ENCODE assay signal across 40 cellular contexts in the genomic region with DNA sequence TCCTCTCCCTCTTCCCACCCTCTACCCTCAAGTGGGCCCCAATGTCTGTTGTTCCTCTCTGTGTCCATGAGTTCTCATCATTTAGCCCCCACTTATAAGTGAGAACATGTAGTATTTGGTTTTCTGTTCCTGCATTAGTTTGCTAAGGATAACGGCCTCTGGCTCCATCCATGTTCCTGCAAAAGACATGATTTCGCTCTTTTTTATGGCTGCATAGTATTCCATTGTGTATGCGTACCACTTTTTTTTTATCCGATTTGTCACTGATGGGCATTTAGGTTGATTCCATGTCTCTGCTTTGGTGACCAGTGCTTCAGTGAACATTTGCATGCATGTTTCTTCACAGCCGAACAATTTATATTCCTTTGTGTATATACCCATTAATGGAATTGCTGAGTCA. TPM values are rescaled to one million over a fixed set of nuclear protein-coding genes. Genes with fewer than 3 reads are reported as not detected.
"Had no signal": no experiment of that assay in that cellular context is flagged by ENCODE, and none has a peak within 500 bp of the region (broad histone marks: within the 10 kb centered on the region; RNA-seq: fewer than 3 reads in every experiment).

No MANE protein-coding gene starts in this region.

- DNase-seq: activated CD4-positive, alpha-beta memory T cell treated with anti-CD3 and anti-CD28 coated beads for 36 hours; activated CD4-positive, alpha-beta T cell treated with anti-CD3 and anti-CD28 coated beads for 1 hour; activated CD4-positive, alpha-beta T cell treated with anti-CD3 and anti-CD28 coated beads for 36 hours; activated CD4-positive, alpha-beta T cell treated with anti-CD3 and anti-CD28 coated beads for 48 hours; activated CD4-positive, alpha-beta T cell treated with anti-CD3 and anti-CD28 coated beads, Interleukin-2, amount 10 ng/mL, durations not matched to agents 7 days and 5 days; activated CD4-positive, CD25-positive, alpha-beta regulatory T cell; activated CD8-positive, alpha-beta memory T cell treated with anti-CD3 and anti-CD28 coated beads, Interleukin-2, amount 50 U/mL, for 4 hours; activated CD8-positive, alpha-beta T cell treated with anti-CD3 and anti-CD28 coated beads for 36 hours; activated effector memory CD4-positive, alpha-beta T cell treated with anti-CD3 and anti-CD28 coated beads, Interleukin-2, amount 50 U/mL, for 16 hours; activated gamma-delta T cell treated with Interleukin-2 at 50 U/mL for 16 hours; activated naive CD4-positive, alpha-beta T cell; activated naive CD4-positive, alpha-beta T cell treated with anti-CD3 and anti-CD28 coated beads, Interleukin-2, amount 10 ng/mL, durations not matched to agents 7 days and 5 days; activated naive CD8-positive, alpha-beta T cell treated with anti-CD3 and anti-CD28 coated beads for 36 hours; activated T-cell treated with anti-CD3 and anti-CD28 coated beads for 4 hours; activated T-cell treated with anti-CD3 and anti-CD28 coated beads, Interleukin-2, amount 50 U/mL, for 1 hour; activated T-cell treated with anti-CD3 and anti-CD28 coated beads, Interleukin-2, amount 50 U/mL, for 4 hours; activated T-cell treated with anti-CD3 and anti-CD28 coated beads, Interleukin-2, amount 50 U/mL, for 72 hours; adrenal gland; amniotic stem cell; aorta; body of pancreas; brain microvascular endothelial cell; central memory CD4-positive, alpha-beta T cell; T-helper 2 cell; T-helper 9 cell had no signal

- H3K27me3 ChIP-seq: adrenal gland, body of pancreas, brain microvascular endothelial cell, breast epithelium had no signal

- H3K27me3 Mint-ChIP-seq: activated CD8-positive, alpha-beta T cell treated with anti-CD3 and anti-CD28 coated beads for 36 hours; activated naive CD8-positive, alpha-beta T cell treated with anti-CD3 and anti-CD28 coated beads for 36 hours had no signal

- H3K9me3 Mint-ChIP-seq: activated naive CD4-positive, alpha-beta T cell treated with anti-CD3 and anti-CD28 coated beads, Interleukin-2, amount 10 ng/mL, durations not matched to agents 7 days and 5 days; activated naive CD4-positive, alpha-beta T cell treated with anti-CD3 and anti-CD28 coated beads, Interleukin-2, amount 50 U/mL, for 72 hours; activated T-helper 1 cell treated with anti-CD3 and anti-CD28 coated beads, Interleukin-12 subunit alpha, Interleukin-12 subunit beta, Interleukin-2, Interleukin-4 antibody, amounts not matched to agents 30 ng/mL and 10 ng/mL and 1 ng/mL, durations not matched to agents 14 hours and 24 hours and 36 hours; activated T-helper 17 cell treated with anti-CD3 and anti-CD28 coated beads, Interleukin-2, amount 50 U/mL, for 72 hours; T-helper 1 cell treated with Interleukin-12 subunit alpha and Interleukin-12 subunit beta and Interleukin-4 antibody, amounts not matched to agents 30 μg/mL and 1 μg/mL, for 36 hours had no signal

- H3K4me3 ChIP-seq: adrenal gland, body of pancreas, breast epithelium, coronary artery had no signal

- H3K4me1 Mint-ChIP-seq: activated CD4-positive, alpha-beta T cell treated with anti-CD3 and anti-CD28 coated beads, Interleukin-2, amount 10 ng/mL, durations not matched to agents 7 days and 5 days; activated naive CD4-positive, alpha-beta T cell treated with anti-CD3 and anti-CD28 coated beads, Interleukin-2, amount 10 ng/mL, durations not matched to agents 7 days and 5 days had no signal

- H3K27ac Mint-ChIP-seq: activated CD4-positive, alpha-beta memory T cell treated with anti-CD3 and anti-CD28 coated beads for 36 hours; activated CD4-positive, alpha-beta T cell treated with anti-CD3 and anti-CD28 coated beads for 36 hours; activated CD4-positive, alpha-beta T cell treated with anti-CD3 and anti-CD28 coated beads, Interleukin-2, amount 10 ng/mL, durations not matched to agents 7 days and 5 days; activated CD8-positive, alpha-beta T cell treated with anti-CD3 and anti-CD28 coated beads for 36 hours; activated naive CD4-positive, alpha-beta T cell treated with anti-CD3 and anti-CD28 coated beads, Interleukin-2, amount 10 ng/mL, durations not matched to agents 7 days and 5 days; activated naive CD4-positive, alpha-beta T cell treated with anti-CD3 and anti-CD28 coated beads, Interleukin-2, amount 50 U/mL, for 72 hours; activated naive CD8-positive, alpha-beta T cell treated with anti-CD3 and anti-CD28 coated beads for 36 hours; activated T-cell treated with anti-CD3 and anti-CD28 coated beads, Interleukin-2, amount 50 U/mL, for 72 hours; activated T-helper 1 cell treated with anti-CD3 and anti-CD28 coated beads, Interleukin-12 subunit alpha, Interleukin-12 subunit beta, Interleukin-2, Interleukin-4 antibody, amounts not matched to agents 30 ng/mL and 10 ng/mL and 1 ng/mL, durations not matched to agents 14 hours and 24 hours and 36 hours; activated T-helper 17 cell treated with anti-CD3 and anti-CD28 coated beads, Interleukin-2, amount 50 U/mL, for 72 hours; T-helper 1 cell treated with Interleukin-12 subunit alpha and Interleukin-12 subunit beta and Interleukin-4 antibody, amounts not matched to agents 30 μg/mL and 1 μg/mL, for 36 hours; T-helper 2 cell treated with Interferon-gamma antibody and Interleukin-4, amounts not matched to agents 5 μg/mL and 100 μg/mL, for 36 hours had no signal

- H3K4me3 Mint-ChIP-seq: activated CD4-positive, alpha-beta memory T cell treated with anti-CD3 and anti-CD28 coated beads for 36 hours; activated CD4-positive, alpha-beta T cell treated with anti-CD3 and anti-CD28 coated beads for 36 hours; activated CD4-positive, alpha-beta T cell treated with anti-CD3 and anti-CD28 coated beads, Interleukin-2, amount 10 ng/mL, durations not matched to agents 7 days and 5 days; activated CD8-positive, alpha-beta T cell treated with anti-CD3 and anti-CD28 coated beads for 36 hours; activated naive CD4-positive, alpha-beta T cell treated with anti-CD3 and anti-CD28 coated beads, Interleukin-2, amount 10 ng/mL, durations not matched to agents 7 days and 5 days; activated naive CD8-positive, alpha-beta T cell treated with anti-CD3 and anti-CD28 coated beads for 36 hours; activated T-cell treated with anti-CD3 and anti-CD28 coated beads, Interleukin-2, amount 50 U/mL, for 4 hours; activated T-cell treated with anti-CD3 and anti-CD28 coated beads, Interleukin-2, amount 50 U/mL, for 72 hours; activated T-helper 1 cell treated with anti-CD3 and anti-CD28 coated beads, Interleukin-12 subunit alpha, Interleukin-12 subunit beta, Interleukin-2, Interleukin-4 antibody, amounts not matched to agents 30 ng/mL and 10 ng/mL and 1 ng/mL, durations not matched to agents 14 hours and 24 hours and 36 hours; activated T-helper 17 cell treated with anti-CD3 and anti-CD28 coated beads, Interleukin-2, amount 50 U/mL, for 72 hours; T-helper 1 cell treated with Interleukin-12 subunit alpha and Interleukin-12 subunit beta and Interleukin-4 antibody, amounts not matched to agents 30 μg/mL and 1 μg/mL, for 36 hours; T-helper 2 cell treated with Interferon-gamma antibody and Interleukin-4, amounts not matched to agents 5 μg/mL and 100 μg/mL, for 36 hours had no signal

- H3K4me1 ChIP-seq: adrenal gland, body of pancreas, breast epithelium had no signal

- H3K9me3 ChIP-seq: adrenal gland, body of pancreas, breast epithelium had no signal

- H3K36me3 Mint-ChIP-seq: activated naive CD4-positive, alpha-beta T cell treated with anti-CD3 and anti-CD28 coated beads, Interleukin-2, amount 10 ng/mL, durations not matched to agents 7 days and 5 days; activated naive CD4-positive, alpha-beta T cell treated with anti-CD3 and anti-CD28 coated beads, Interleukin-2, amount 50 U/mL, for 72 hours; activated naive CD8-positive, alpha-beta T cell treated with anti-CD3 and anti-CD28 coated beads for 36 hours had no signal

- FAIRE-seq: astrocyte, colon, TTC549 had no signal

- ATAC-seq: activated CD4-positive, alpha-beta T cell treated with anti-CD3 and anti-CD28 coated beads for 36 hours; activated CD4-positive, CD25-positive, alpha-beta regulatory T cell treated with anti-CD3 and anti-CD28 coated beads, Interleukin-2, amount 50 U/mL, for 24 hours; activated CD8-positive, alpha-beta T cell treated with anti-CD3 and anti-CD28 coated beads for 36 hours; activated naive CD4-positive, alpha-beta T cell treated with anti-CD3 and anti-CD28 coated beads, Interleukin-2, amount 50 U/mL, for 72 hours; activated T-cell treated with anti-CD3 and anti-CD28 coated beads, Interleukin-2, amount 50 U/mL, for 4 hours; activated T-cell treated with anti-CD3 and anti-CD28 coated beads, Interleukin-2, amount 50 U/mL, for 72 hours; activated T-helper 17 cell treated with anti-CD3 and anti-CD28 coated beads, Interleukin-2, amount 50 U/mL, for 72 hours; body of pancreas had no signal

- H3K36me3 ChIP-seq: adrenal gland, brain microvascular endothelial cell, breast epithelium had no signal

- H3K27ac ChIP-seq: adrenal gland, body of pancreas, brain microvascular endothelial cell, breast epithelium, coronary artery, VCaP had no signal

RNA-seq across cellular contexts. Expression of a gene that starts 51.7 kb away (rescaled TPM):
- total RNA-seq: activated CD4-positive, alpha-beta T cell treated with anti-CD3 and anti-CD28 coated beads, Interleukin-2, amount 10 ng/mL, durations not matched to agents 7 days and 5 days; activated CD8-positive, alpha-beta memory T cell treated with anti-CD3 and anti-CD28 coated beads for 36 hours; activated CD8-positive, alpha-beta T cell treated with anti-CD3 and anti-CD28 coated beads for 36 hours; activated naive CD8-positive, alpha-beta T cell treated with anti-CD3 and anti-CD28 coated beads for 36 hours; activated T-cell treated with anti-CD3 and anti-CD28 coated beads, Interleukin-2, amount 50 U/mL, for 4 hours; activated T-helper 1 cell treated with anti-CD3 and anti-CD28 coated beads, Interleukin-12 subunit alpha, Interleukin-12 subunit beta, Interleukin-2, Interleukin-4 antibody, amounts not matched to agents 30 ng/mL and 10 ng/mL and 1 ng/mL, durations not matched to agents 14 hours and 24 hours and 36 hours; adrenal gland; aorta; body of pancreas; cardiac septum had no signal
- polyA plus RNA-seq: adrenal gland, aorta had no signal

RNA-seq across cellular contexts. Expression of a gene that starts 51.9 kb away (rescaled TPM):
- total RNA-seq: activated CD4-positive, alpha-beta T cell treated with anti-CD3 and anti-CD28 coated beads for 36 hours; activated CD4-positive, alpha-beta T cell treated with anti-CD3 and anti-CD28 coated beads, Interleukin-2, amount 10 ng/mL, durations not matched to agents 7 days and 5 days; activated CD8-positive, alpha-beta memory T cell treated with anti-CD3 and anti-CD28 coated beads for 36 hours; activated CD8-positive, alpha-beta T cell treated with anti-CD3 and anti-CD28 coated beads for 36 hours; activated naive CD8-positive, alpha-beta T cell treated with anti-CD3 and anti-CD28 coated beads for 36 hours; activated T-cell treated with anti-CD3 and anti-CD28 coated beads, Interleukin-2, amount 50 U/mL, for 4 hours; adrenal gland; aorta; astrocyte; body of pancreas; cardiac septum; cerebellum had no signal
- polyA plus RNA-seq: adrenal gland, aorta had no signal
